20 cellular contexts compared by ENCODE assay signal in genomic region chr1:175512637-175513412, GRCh38.
"Had no signal": no experiment of that assay in that cellular context is flagged by ENCODE, and none has a peak within 500 bp of the region (broad histone marks: within the 10 kb centered on the region; RNA-seq: fewer than 3 reads in every experiment).

No MANE protein-coding gene starts in this region.

- ATAC-seq: activated CD8-positive, alpha-beta T cell treated with anti-CD3 and anti-CD28 coated beads, Interleukin-2, amount 10 ng/mL, durations not matched to agents 7 days and 5 days; activated T-cell treated with anti-CD3 and anti-CD28 coated beads, Interleukin-2, amount 50 U/mL, for 72 hours; foreskin keratinocyte; left ventricle myocardium superior; naive thymus-derived CD8-positive, alpha-beta T cell had no signal

- H3K4me1 Mint-ChIP-seq: activated CD4-positive, alpha-beta T cell treated with anti-CD3 and anti-CD28 coated beads, Interleukin-2, amount 10 ng/mL, durations not matched to agents 24 days and 14 days had no signal

- H3K4me3 Mint-ChIP-seq: activated CD4-positive, alpha-beta T cell treated with anti-CD3 and anti-CD28 coated beads, Interleukin-2, amount 10 ng/mL, durations not matched to agents 24 days and 14 days; activated CD8-positive, alpha-beta T cell treated with anti-CD3 and anti-CD28 coated beads, Interleukin-2, amount 10 ng/mL, durations not matched to agents 7 days and 5 days; activated naive CD8-positive, alpha-beta T cell treated with anti-CD3 and anti-CD28 coated beads for 36 hours; activated T-cell treated with anti-CD3 and anti-CD28 coated beads, Interleukin-2, amount 50 U/mL, for 72 hours; naive thymus-derived CD8-positive, alpha-beta T cell had no signal

- H3K36me3 Mint-ChIP-seq: activated naive CD8-positive, alpha-beta T cell treated with anti-CD3 and anti-CD28 coated beads for 36 hours; naive thymus-derived CD8-positive, alpha-beta T cell had no signal

- H3K27ac Mint-ChIP-seq: activated CD4-positive, alpha-beta T cell treated with anti-CD3 and anti-CD28 coated beads, Interleukin-2, amount 10 ng/mL, durations not matched to agents 24 days and 14 days; activated CD8-positive, alpha-beta T cell treated with anti-CD3 and anti-CD28 coated beads, Interleukin-2, amount 10 ng/mL, durations not matched to agents 7 days and 5 days; activated naive CD8-positive, alpha-beta T cell treated with anti-CD3 and anti-CD28 coated beads for 36 hours; activated T-cell treated with anti-CD3 and anti-CD28 coated beads, Interleukin-2, amount 50 U/mL, for 72 hours; naive thymus-derived CD8-positive, alpha-beta T cell had no signal

- DNase-seq: activated CD4-positive, alpha-beta T cell treated with anti-CD3 and anti-CD28 coated beads, Interleukin-2, amount 10 ng/mL, durations not matched to agents 24 days and 14 days; activated CD4-positive, CD25-positive, alpha-beta regulatory T cell; activated CD8-positive, alpha-beta memory T cell treated with anti-CD3 and anti-CD28 coated beads, Interleukin-2, amount 50 U/mL, for 48 hours; activated CD8-positive, alpha-beta T cell treated with anti-CD3 and anti-CD28 coated beads, Interleukin-2, amount 10 ng/mL, durations not matched to agents 7 days and 5 days; activated gamma-delta T cell treated with Interleukin-2 at 50 U/mL for 16 hours; activated naive CD8-positive, alpha-beta T cell treated with anti-CD3 and anti-CD28 coated beads for 36 hours; activated T-cell treated with anti-CD3 and anti-CD28 coated beads, Interleukin-2, amount 50 U/mL, for 72 hours; amygdala; brain microvascular endothelial cell; effector memory CD4-positive, alpha-beta T cell; foreskin keratinocyte; glutamatergic neuron; hypothalamus; left ventricle myocardium superior; mesenchymal stem cell; naive thymus-derived CD8-positive, alpha-beta T cell; stimulated activated CD4-positive, alpha-beta T cell treated with anti-CD3 and anti-CD28 coated beads, Interleukin-2, amount 100 ng/mL, for 48 hours; stimulated activated naive CD4-positive, alpha-beta T cell; substantia nigra; trophoblast cell had no signal

- H3K9me3 Mint-ChIP-seq: activated CD4-positive, alpha-beta T cell treated with anti-CD3 and anti-CD28 coated beads, Interleukin-2, amount 10 ng/mL, durations not matched to agents 24 days and 14 days; activated naive CD8-positive, alpha-beta T cell treated with anti-CD3 and anti-CD28 coated beads for 36 hours; activated T-cell treated with anti-CD3 and anti-CD28 coated beads, Interleukin-2, amount 50 U/mL, for 72 hours had no signal
